14 cellular contexts compared by ENCODE assay signal in the genomic region with DNA sequence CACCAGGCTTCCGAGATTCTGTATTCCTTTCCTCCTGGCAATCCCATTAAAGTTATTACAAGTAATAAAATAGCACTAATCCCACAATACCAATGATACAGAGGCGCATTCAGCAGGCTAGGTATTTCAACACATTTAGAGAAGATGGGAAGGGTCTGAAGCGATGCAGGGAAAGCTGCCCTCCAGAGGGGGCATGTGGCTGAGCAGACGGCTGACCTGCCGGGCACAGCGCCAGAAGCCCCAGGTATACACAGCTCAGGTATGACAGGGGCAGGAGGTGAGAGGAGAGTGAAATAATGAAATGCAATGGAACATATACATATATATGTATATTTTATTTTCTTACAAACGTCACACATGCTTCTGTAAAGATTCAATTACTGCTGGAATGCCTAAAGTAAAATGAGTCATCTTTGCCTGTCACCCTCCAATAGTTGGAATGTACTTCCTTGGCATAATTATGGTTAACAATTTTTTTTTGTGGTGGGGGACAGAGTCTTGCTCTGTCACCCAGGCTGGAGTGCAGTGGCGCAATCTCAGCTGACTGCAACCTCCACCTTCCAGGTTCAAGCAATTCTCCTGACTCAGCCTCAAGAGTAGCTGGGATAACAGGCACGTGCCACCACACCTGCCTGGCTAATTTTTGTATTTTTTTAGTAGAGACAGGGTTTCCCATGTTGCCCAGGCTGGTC. TPM values are rescaled to one million over a fixed set of nuclear protein-coding genes. Genes with fewer than 3 reads are reported as not detected.
A peak's percentile ranks its signal among the peaks of the same experiment; 100 is the strongest.
DNase-seq lines count a peak whose midpoint lies in the region; ATAC-seq, FAIRE-seq and TF ChIP-seq lines count a peak whose summit lies in the region.
"Had no signal": no experiment of that assay in that cellular context is flagged by ENCODE, and none has a peak within 500 bp of the region (broad histone marks: within the 10 kb centered on the region; RNA-seq: fewer than 3 reads in every experiment).

No MANE protein-coding gene starts in this region.

- H3K27ac ChIP-seq in astrocyte (ENCODE audit: low read depth, low read length) (no peak overlapping the region), left ventricle myocardium inferior (replicated peaks) (no peak overlapping the region)
- no peak overlapping the region for H3K27ac ChIP-seq in CD8-positive, alpha-beta T cell (ENCODE audit: low read depth, low read length)

- no peak for TF ChIP-seq CTCF in astrocyte (IDR thresholded peaks at IDR 0.05; ENCODE audit: insufficient read depth, low read depth, low read length)
- TF ChIP-seq CTCF in left ventricle myocardium inferior (IDR thresholded peaks at IDR 0.05; ENCODE audit: borderline replicate concordance): no peak
- TF ChIP-seq CTCF in CD8-positive, alpha-beta T cell (IDR thresholded peaks at IDR 0.05): no peak

- no peak overlapping the region for H3K4me3 Mint-ChIP-seq in astrocyte (ENCODE audit: unreplicated experiment)
- no peak overlapping the region for H3K4me3 Mint-ChIP-seq in CD8-positive, alpha-beta T cell
- H3K4me3 Mint-ChIP-seq: activated B cell treated with CpG ODN at 0.5 μM for 24 hours had no signal

- H3K4me3 ChIP-seq in astrocyte (ENCODE audit: insufficient read depth, low read depth, low read length): no peak overlapping the region
- no peak overlapping the region for H3K4me3 ChIP-seq in left ventricle myocardium inferior
- no peak overlapping the region for H3K4me3 ChIP-seq in CD8-positive, alpha-beta T cell (ENCODE audit: low read depth, low read length)
- H3K4me3 ChIP-seq: lung had no signal

- no peaks in the 10 kb centered on the region for H3K27me3 ChIP-seq in astrocyte (ENCODE audit: insufficient read depth, low read length)
- H3K27me3 ChIP-seq in left ventricle myocardium inferior (ENCODE audit: low read depth): no peaks in the 10 kb centered on the region
- no peaks in the 10 kb centered on the region for H3K27me3 ChIP-seq in CD8-positive, alpha-beta T cell (ENCODE audit: insufficient read depth, low read length)

- intact Hi-C loops in left ventricle myocardium inferior (cut with micrococcal nuclease): no loop called here
- intact Hi-C loops in posterior vena cava (cut with DNase I): no loop called here
- intact Hi-C loops in CD8-positive, alpha-beta T cell (cut with DNase I, micrococcal nuclease): no loop called here

- no peaks in the 10 kb centered on the region for H3K9me3 ChIP-seq in astrocyte (ENCODE audit: insufficient read depth, low read depth, low read length)
- no peaks in the 10 kb centered on the region for H3K9me3 ChIP-seq in left ventricle myocardium inferior (replicated peaks)
- no peaks in the 10 kb centered on the region for H3K9me3 ChIP-seq in CD8-positive, alpha-beta T cell (ENCODE audit: low read length)

- H3K79me2 ChIP-seq in astrocyte (ENCODE audit: insufficient read depth, low read length): no peaks in the 10 kb centered on the region

- no peak overlapping the region for H3K4me2 ChIP-seq in astrocyte (ENCODE audit: low read length)

- H2AFZ ChIP-seq in astrocyte (ENCODE audit: low read depth, low read length): no peak overlapping the region

- DNase-seq in AG20443 (ENCODE audit: low spot score): peak; percentile 45
- peak; percentile 64 for DNase-seq in HPDE6-E6E7 (ENCODE audit: extremely low spot score)
- peak; percentile 67 for DNase-seq in astrocyte (ENCODE audit: low read depth)
- peak; percentile 87 for DNase-seq in glomerular visceral epithelial cell (ENCODE audit: extremely low spot score)
- DNase-seq in left ventricle myocardium inferior: no peak
- DNase-seq in posterior vena cava (ENCODE audit: low spot score): no peak
- DNase-seq in CD8-positive, alpha-beta T cell: no peak
- no peak for DNase-seq in effector CD8-positive, alpha-beta T cell (lab: John Stamatoyannopoulos, UW)
- DNase-seq: activated B cell treated with CpG ODN at 0.5 μM for 24 hours, amygdala, C1 segment of cervical spinal cord, GF-D8, NCI-H1694 treated with DMSO at 0.1 percent for 48 hours had no signal

- no peak for ATAC-seq in CD8-positive, alpha-beta T cell

- no peak for FAIRE-seq in astrocyte (lab: Jason Lieb, UNC)

- no peaks in the 10 kb centered on the region for H3K36me3 Mint-ChIP-seq in astrocyte (ENCODE audit: low read depth, unreplicated experiment)
- no peaks in the 10 kb centered on the region for H3K36me3 Mint-ChIP-seq in CD8-positive, alpha-beta T cell

- H3K9ac ChIP-seq in astrocyte (ENCODE audit: low read length): no peak overlapping the region

- CTCF ChIA-PET in CD8-positive, alpha-beta T cell (lab: Charles Lee): no interaction called here

- H3K4me1 ChIP-seq in astrocyte (ENCODE audit: insufficient read depth, low read length) (no peaks in the 10 kb centered on the region), left ventricle myocardium inferior (no peaks in the 10 kb centered on the region)
- H3K4me1 ChIP-seq in CD8-positive, alpha-beta T cell (ENCODE audit: insufficient read depth, low read length): peaks cover 6% of the 10 kb centered on the region

- H3K27ac Mint-ChIP-seq in astrocyte (ENCODE audit: unreplicated experiment): peak overlapping the region; percentile 44
- H3K27ac Mint-ChIP-seq in CD8-positive, alpha-beta T cell: no peak overlapping the region
- H3K27ac Mint-ChIP-seq: activated B cell treated with CpG ODN at 0.5 μM for 24 hours had no signal

- POLR2A ChIA-PET in CD8-positive, alpha-beta T cell (lab: Charles Lee): no interaction called here

- H4K20me1 ChIP-seq in astrocyte (ENCODE audit: insufficient read depth, low read length): no peaks in the 10 kb centered on the region

- peaks cover 4% of the 10 kb centered on the region for H3K4me1 Mint-ChIP-seq in astrocyte (ENCODE audit: low read depth, unreplicated experiment)
- H3K4me1 Mint-ChIP-seq in CD8-positive, alpha-beta T cell (ENCODE audit: low read depth): peaks cover 8% of the 10 kb centered on the region
- H3K4me1 Mint-ChIP-seq: activated B cell treated with CpG ODN at 0.5 μM for 24 hours had no signal

- H3K9me3 Mint-ChIP-seq in astrocyte (ENCODE audit: unreplicated experiment): no peaks in the 10 kb centered on the region
- H3K9me3 Mint-ChIP-seq in CD8-positive, alpha-beta T cell: no peaks in the 10 kb centered on the region
- H3K9me3 Mint-ChIP-seq: activated B cell treated with CpG ODN at 0.5 μM for 24 hours had no signal

- no peaks in the 10 kb centered on the region for H3K27me3 Mint-ChIP-seq in astrocyte (ENCODE audit: low read depth, unreplicated experiment)
- H3K27me3 Mint-ChIP-seq in CD8-positive, alpha-beta T cell (ENCODE audit: low read depth): no peaks in the 10 kb centered on the region

- H3K36me3 ChIP-seq in astrocyte (ENCODE audit: insufficient read depth, low read length): no peaks in the 10 kb centered on the region
- no peaks in the 10 kb centered on the region for H3K36me3 ChIP-seq in left ventricle myocardium inferior
- no peaks in the 10 kb centered on the region for H3K36me3 ChIP-seq in CD8-positive, alpha-beta T cell (ENCODE audit: insufficient read depth, low read length)

RNA-seq across cellular contexts. Expression of a gene that starts 21.3 kb away (rescaled TPM):
- total RNA-seq in astrocyte (9.6 and 11.6 TPM in 2 replicates), left ventricle myocardium inferior (8.5 TPM), posterior vena cava (10 to 100 TPM; 10.8 to 11.0 TPM)
- 10 to 100 TPM; 51.2 to 51.9 TPM for total RNA-seq in CD8-positive, alpha-beta T cell

Comparison
In these comparisons a context has a peak if more than half of its experiments do, and no peak if none do; other contexts are left out.
1. DNase-seq: peak in AG20443 (single experiment), HPDE6-E6E7 (single experiment), astrocyte (single experiment) and glomerular visceral epithelial cell (single experiment); none in left ventricle myocardium inferior (single experiment), posterior vena cava (single experiment), CD8-positive, alpha-beta T cell (0 of 7) and effector CD8-positive, alpha-beta T cell (single experiment).